Comparison of ENCODE assay signal across 9 cellular contexts in the genomic region with DNA sequence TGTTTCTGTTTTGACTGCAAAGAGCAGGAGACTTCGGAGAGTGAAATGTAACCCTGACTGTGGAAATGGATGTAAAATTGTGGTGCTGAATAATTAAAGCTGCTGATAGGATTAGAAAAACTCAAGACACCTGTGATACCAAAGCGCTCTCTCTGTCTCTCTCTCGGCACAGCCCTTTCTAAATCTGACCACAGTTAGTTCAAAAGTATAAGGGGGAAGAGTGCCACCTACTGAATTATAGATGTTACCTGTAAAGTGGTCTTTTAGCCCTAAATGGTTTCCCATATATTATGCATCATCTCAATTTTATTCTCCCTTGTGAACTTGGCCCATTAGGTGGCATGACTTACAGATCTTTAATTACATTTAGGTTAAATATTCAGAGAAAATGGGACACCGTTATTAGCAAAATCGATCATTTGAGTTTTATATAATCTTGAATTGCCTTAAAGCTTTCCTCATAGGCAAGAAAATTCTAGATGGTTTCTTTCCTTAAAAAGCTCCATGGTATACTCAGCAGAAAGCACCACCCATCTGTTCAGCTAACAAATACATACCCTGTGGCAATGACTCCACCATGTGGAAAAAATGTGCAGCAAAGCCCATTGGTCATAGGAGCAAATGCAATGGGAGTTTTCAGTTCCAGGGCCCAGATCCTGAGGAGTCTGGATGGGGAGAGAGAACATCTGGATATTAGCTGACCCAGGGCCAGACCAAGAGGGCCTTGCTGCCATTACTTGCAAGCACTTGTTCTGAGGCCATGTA. TPM values are rescaled to one million over a fixed set of nuclear protein-coding genes. Genes with fewer than 3 reads are reported as not detected.
DNase-seq lines count a peak whose midpoint lies in the region; ATAC-seq and TF ChIP-seq lines count a peak whose summit lies in the region.
"Had no signal": no experiment of that assay in that cellular context is flagged by ENCODE, and none has a peak within 500 bp of the region (broad histone marks: within the 10 kb centered on the region; RNA-seq: fewer than 3 reads in every experiment).

No MANE protein-coding gene starts in this region.

- no peaks in the 10 kb centered on the region for H3K27me3 Mint-ChIP-seq in activated T-helper 2 cell treated with anti-CD3 and anti-CD28 coated beads, Interferon-gamma antibody, Interleukin-2, Interleukin-4, amounts not matched to agents 10 μg/mL and 5 μg/mL and 100 μg/mL, durations not matched to agents 14 hours and 24 hours and 36 hours (ENCODE audit: low read depth)

- ATAC-seq in upper lobe of right lung, result peak; percentile 60

- H3K9me3 ChIP-seq in upper lobe of right lung (no peaks in the 10 kb centered on the region), tibial artery (no peaks in the 10 kb centered on the region)
- H3K9me3 ChIP-seq: neutrophil had no signal

- H3K4me3 ChIP-seq in upper lobe of right lung, result no peak overlapping the region
- H3K4me3 ChIP-seq in tibial artery, result no peak overlapping the region

- no peaks in the 10 kb centered on the region for H3K27me3 ChIP-seq in upper lobe of right lung
- no peaks in the 10 kb centered on the region for H3K27me3 ChIP-seq in tibial artery
- H3K27me3 ChIP-seq: neutrophil had no signal

- H3K36me3 ChIP-seq in upper lobe of right lung, result peaks cover 100% of the 10 kb centered on the region
- H3K36me3 ChIP-seq in tibial artery, result peaks cover 73 to 98% (median 88%) of the 10 kb centered on the region in 3 donors

- H3K36me3 Mint-ChIP-seq in activated T-helper 2 cell treated with anti-CD3 and anti-CD28 coated beads, Interferon-gamma antibody, Interleukin-2, Interleukin-4, amounts not matched to agents 10 μg/mL and 5 μg/mL and 100 μg/mL, durations not matched to agents 14 hours and 24 hours and 36 hours (ENCODE audit: low read depth), result peaks cover 92% of the 10 kb centered on the region

- intact Hi-C loops in activated T-helper 2 cell treated with anti-CD3 and anti-CD28 coated beads, Interferon-gamma antibody, Interleukin-2, Interleukin-4, amounts not matched to agents 10 μg/mL and 5 μg/mL and 100 μg/mL, durations not matched to agents 14 hours and 24 hours and 36 hours (cut with micrococcal nuclease), result loop anchor here (1.0 to 5.0 kb wide), 5 partner anchors 11 to 273 kb away; a partner anchor contains a TSS
- intact Hi-C loops in upper lobe of right lung (cut with DNase I), result no loop called here
- intact Hi-C loops in tibial artery (cut with DNase I; ENCODE audit: low total_unique reads), result no loop called here

- DNase-seq in DMS53 treated with DMSO at 0.1 percent for 48 hours (lab: John Stamatoyannopoulos, UW; ENCODE audit: unreplicated experiment), result peak; percentile 34
- DNase-seq in M059J (ENCODE audit: low read depth), result peak; percentile 67
- no peak for DNase-seq in activated T-helper 2 cell treated with anti-CD3 and anti-CD28 coated beads, Interferon-gamma antibody, Interleukin-2, Interleukin-4, amounts not matched to agents 10 μg/mL and 5 μg/mL and 100 μg/mL, durations not matched to agents 14 hours and 24 hours and 36 hours (ENCODE audit: low spot score)
- DNase-seq in hepatic stellate cell (ENCODE audit: low spot score), result peak; percentile 24
- DNase-seq in upper lobe of right lung, result no peak
- no peak for DNase-seq in NK-92 treated with Interleukin-12 subunit alpha and Interleukin-12 subunit beta, amount 100 ng/mL, for 24 hours (lab: John Stamatoyannopoulos, UW)
- DNase-seq in MV-4-11 (lab: John Stamatoyannopoulos, UW), result no peak
- no peak for DNase-seq in tibial artery

- peak overlapping the region; percentile 28 for H3K4me3 Mint-ChIP-seq in activated T-helper 2 cell treated with anti-CD3 and anti-CD28 coated beads, Interferon-gamma antibody, Interleukin-2, Interleukin-4, amounts not matched to agents 10 μg/mL and 5 μg/mL and 100 μg/mL, durations not matched to agents 14 hours and 24 hours and 36 hours (ENCODE audit: low read depth)

- H3K27ac ChIP-seq in upper lobe of right lung (no peak overlapping the region), tibial artery (no peak overlapping the region)
- H3K27ac ChIP-seq: neutrophil had no signal

- peak overlapping the region; percentile 97 for H3K27ac Mint-ChIP-seq in activated T-helper 2 cell treated with anti-CD3 and anti-CD28 coated beads, Interferon-gamma antibody, Interleukin-2, Interleukin-4, amounts not matched to agents 10 μg/mL and 5 μg/mL and 100 μg/mL, durations not matched to agents 14 hours and 24 hours and 36 hours

- TF ChIP-seq CTCF in upper lobe of right lung (IDR thresholded peaks at IDR 0.05) (peak; percentile 26), tibial artery (IDR thresholded peaks at IDR 0.05) (peak in 1 of 2 experiments; percentile 20)

- H3K9me3 Mint-ChIP-seq in activated T-helper 2 cell treated with anti-CD3 and anti-CD28 coated beads, Interferon-gamma antibody, Interleukin-2, Interleukin-4, amounts not matched to agents 10 μg/mL and 5 μg/mL and 100 μg/mL, durations not matched to agents 14 hours and 24 hours and 36 hours, result no peaks in the 10 kb centered on the region

- H3K4me1 Mint-ChIP-seq in activated T-helper 2 cell treated with anti-CD3 and anti-CD28 coated beads, Interferon-gamma antibody, Interleukin-2, Interleukin-4, amounts not matched to agents 10 μg/mL and 5 μg/mL and 100 μg/mL, durations not matched to agents 14 hours and 24 hours and 36 hours (ENCODE audit: low read depth), result peaks cover 36% of the 10 kb centered on the region

- H3K4me1 ChIP-seq in upper lobe of right lung (peaks cover 8% of the 10 kb centered on the region), tibial artery (no peaks in the 10 kb centered on the region)

RNA-seq across cellular contexts. Expression of a gene that starts 18.1 kb away (rescaled TPM):
- total RNA-seq in M059J (2014; rRNA removed; shearing (Covaris generic)), result 54.4 and 71.2 TPM in 2 replicates
- total RNA-seq in activated T-helper 2 cell treated with anti-CD3 and anti-CD28 coated beads, Interferon-gamma antibody, Interleukin-2, Interleukin-4, amounts not matched to agents 10 μg/mL and 5 μg/mL and 100 μg/mL, durations not matched to agents 14 hours and 24 hours and 36 hours, result 61.9 and 65.8 TPM in 2 replicates
- 8.0 TPM for total RNA-seq in upper lobe of right lung

RNA-seq across cellular contexts. Expression of a gene that starts 26.4 kb away (rescaled TPM):
- 116 and 133 TPM in 2 replicates for total RNA-seq in M059J (2014; rRNA removed; shearing (Covaris generic))
- total RNA-seq in activated T-helper 2 cell treated with anti-CD3 and anti-CD28 coated beads, Interferon-gamma antibody, Interleukin-2, Interleukin-4, amounts not matched to agents 10 μg/mL and 5 μg/mL and 100 μg/mL, durations not matched to agents 14 hours and 24 hours and 36 hours, result 84.2 and 89.3 TPM in 2 replicates
- total RNA-seq in upper lobe of right lung, result 89.1 TPM

Comparison
In these comparisons a context has a peak if more than half of its experiments do, and no peak if none do; other contexts are left out.
1. DNase-seq: peak in DMS53 treated with DMSO at 0.1 percent for 48 hours (single experiment), M059J (single experiment) and hepatic stellate cell (single experiment); none in activated T-helper 2 cell treated with anti-CD3 and anti-CD28 coated beads, Interferon-gamma antibody, Interleukin-2, Interleukin-4, amounts not matched to agents 10 μg/mL and 5 μg/mL and 100 μg/mL, durations not matched to agents 14 hours and 24 hours and 36 hours (single experiment), upper lobe of right lung (single experiment), NK-92 treated with Interleukin-12 subunit alpha and Interleukin-12 subunit beta, amount 100 ng/mL, for 24 hours (single experiment), MV-4-11 (single experiment) and tibial artery (0 of 2).